In the genomic region with DNA sequence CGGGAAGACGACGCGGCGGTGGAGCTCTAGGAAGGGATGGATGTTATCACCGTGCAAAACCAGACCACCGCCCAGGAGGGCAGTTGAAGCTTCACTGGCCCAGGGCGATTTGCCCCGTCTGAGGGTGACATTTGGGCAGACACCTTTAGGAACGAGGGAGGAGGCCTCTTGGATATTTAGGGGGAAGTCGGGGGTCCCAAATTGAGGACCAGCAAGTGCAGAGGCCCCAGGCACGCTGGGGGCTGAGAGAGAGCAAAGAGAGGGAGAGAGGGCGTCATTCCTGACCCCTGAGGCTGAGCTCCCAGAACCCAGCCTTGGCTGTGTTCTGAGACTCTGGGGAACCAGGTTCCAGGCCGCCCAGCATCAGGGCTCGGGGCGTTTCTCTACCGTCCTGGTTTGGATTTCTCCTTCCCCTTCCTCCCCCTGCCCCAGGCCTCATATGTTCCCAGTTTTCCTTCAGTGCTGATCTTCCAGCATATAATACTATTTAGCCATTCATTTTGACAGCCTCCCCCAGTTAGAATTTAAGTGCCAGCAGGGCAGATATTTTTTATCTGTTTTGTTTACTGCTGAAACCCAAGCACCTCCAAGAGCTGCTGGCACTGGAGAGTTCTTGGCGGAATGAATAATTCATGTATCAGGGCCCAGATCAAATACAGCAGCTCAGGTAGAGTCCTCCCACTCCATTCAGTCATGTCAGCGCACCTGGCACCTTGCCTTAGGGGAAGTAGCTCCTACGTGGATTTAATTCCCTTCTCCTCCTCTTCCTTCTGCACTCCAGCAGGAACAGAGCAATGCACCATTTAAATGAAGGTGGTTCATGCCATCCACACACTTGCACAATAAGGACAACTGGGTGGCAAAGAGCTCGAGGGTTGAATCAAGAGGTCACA, we compare ENCODE assay signal across 16 cellular contexts. TPM values are rescaled to one million over a fixed set of nuclear protein-coding genes. Genes with fewer than 3 reads are reported as not detected.
DNase-seq lines count a peak whose midpoint lies in the region; ATAC-seq, FAIRE-seq and TF ChIP-seq lines count a peak whose summit lies in the region.
"Had no signal": no experiment of that assay in that cellular context is flagged by ENCODE, and none has a peak within 500 bp of the region (broad histone marks: within the 10 kb centered on the region; RNA-seq: fewer than 3 reads in every experiment).

No MANE protein-coding gene starts in this region.

- H3K9me2 ChIP-seq in hepatocyte (replicated peaks; ENCODE audit: insufficient read depth): no peaks in the 10 kb centered on the region

- no peaks in the 10 kb centered on the region for H3K27me3 ChIP-seq in H7 (ENCODE audit: control insufficient read depth, insufficient read depth, low read length)
- no peaks in the 10 kb centered on the region for H3K27me3 ChIP-seq in pancreas
- H3K27me3 ChIP-seq in hepatocyte: no peaks in the 10 kb centered on the region

- no peak overlapping the region for H2AFZ ChIP-seq in hepatocyte

- H3K27me3 Mint-ChIP-seq in brain: no peaks in the 10 kb centered on the region
- H3K27me3 Mint-ChIP-seq in immature natural killer cell (ENCODE audit: low read depth in 3 of 3): peaks cover 9 to 16% (median 15%) of the 10 kb centered on the region in 3 donors

- DNase-seq in H7 (peak; percentile 73), NCI-H2081 treated with DMSO at 0.1 percent for 48 hours (lab: John Stamatoyannopoulos, UW) (peak; percentile 65), pancreas (peak; percentile 65 to 72 (median 67)), immature natural killer cell (no peak), hepatocyte (ENCODE audit: low spot score) (no peak), NCI-H524 treated with DMSO at 0.1 percent for 48 hours (lab: John Stamatoyannopoulos, UW) (no peak)
- DNase-seq: activated CD4-positive, alpha-beta T cell treated with anti-CD3 and anti-CD28 coated beads, Interleukin-2, amount 10 ng/mL, durations not matched to agents 7 days and 5 days; GF-D8 had no signal

- H3K27ac ChIP-seq in pancreas: no peak overlapping the region
- no peak overlapping the region for H3K27ac ChIP-seq in hepatocyte
- H3K27ac ChIP-seq: ascending aorta, BLaER1 had no signal

- ATAC-seq in pancreas (peak; percentile 39 to 60 (median 54)), HG03196 (IDR thresholded peaks at IDR 0.05; ENCODE audit: unreplicated experiment) (no peak)
- ATAC-seq: naive thymus-derived CD8-positive, alpha-beta T cell had no signal

- H3K4me1 ChIP-seq in pancreas (peaks cover 6 to 20% (median 14%) of the 10 kb centered on the region in 3 donors), hepatocyte (ENCODE audit: insufficient read depth) (no peaks in the 10 kb centered on the region)
- H3K4me1 ChIP-seq: ascending aorta, BLaER1, HAP-1 had no signal

- H3K9me3 ChIP-seq in pancreas: no peaks in the 10 kb centered on the region
- H3K9me3 ChIP-seq in hepatocyte (ENCODE audit: low read depth): no peaks in the 10 kb centered on the region
- H3K9me3 ChIP-seq: ascending aorta, BLaER1, HAP-1 had no signal

- WGBS in pancreas, 2 donors: 61 to 71% methylated on average over 20 to 21 of the region's 21 CpGs
- 90% methylated on average over 21 of the region's 21 CpGs for WGBS in hepatocyte (ENCODE audit: low lambda C conversion rate, missing lambda C conversion rate)

- no peaks in the 10 kb centered on the region for H3K36me3 ChIP-seq in H7 (replicated peaks; ENCODE audit: control insufficient read depth, insufficient read depth, low read length)
- no peaks in the 10 kb centered on the region for H3K36me3 ChIP-seq in pancreas
- no peaks in the 10 kb centered on the region for H3K36me3 ChIP-seq in hepatocyte (replicated peaks; ENCODE audit: insufficient read depth, low read depth)
- H3K36me3 ChIP-seq: ascending aorta, BLaER1, HAP-1 had no signal

- H3K4me3 ChIP-seq in H7 (ENCODE audit: insufficient read depth, low read depth, low read length) (no peak overlapping the region), pancreas (no peak overlapping the region), hepatocyte (no peak overlapping the region)
- H3K4me3 ChIP-seq: BLaER1, HAP-1 had no signal

- TF ChIP-seq CTCF in brain (conservative IDR thresholded peaks at IDR 0.05): no peak
- no peak for TF ChIP-seq CTCF in pancreas (IDR thresholded peaks at IDR 0.05)
- no peak for TF ChIP-seq CTCF in hepatocyte (IDR thresholded peaks at IDR 0.05; ENCODE audit: poor library complexity)

- H3K9me3 Mint-ChIP-seq in brain (peaks cover 0 to 4% (median 0%) of the 10 kb centered on the region in 5 experiments), immature natural killer cell (peaks cover 0 to 3% (median 0%) of the 10 kb centered on the region in 6 donors)
- H3K9me3 Mint-ChIP-seq: activated CD4-positive, alpha-beta T cell treated with anti-CD3 and anti-CD28 coated beads, Interleukin-2, amount 10 ng/mL, durations not matched to agents 7 days and 5 days; naive thymus-derived CD8-positive, alpha-beta T cell had no signal

- H3K36me3 Mint-ChIP-seq in brain (no peaks in the 10 kb centered on the region), immature natural killer cell (no peaks in the 10 kb centered on the region)
- H3K36me3 Mint-ChIP-seq: naive thymus-derived CD8-positive, alpha-beta T cell had no signal

- H3K4me1 Mint-ChIP-seq in brain (peaks cover 40% of the 10 kb centered on the region), immature natural killer cell (no peaks in the 10 kb centered on the region)
- H3K4me1 Mint-ChIP-seq: activated CD4-positive, alpha-beta T cell treated with anti-CD3 and anti-CD28 coated beads, Interleukin-2, amount 10 ng/mL, durations not matched to agents 7 days and 5 days; naive thymus-derived CD8-positive, alpha-beta T cell had no signal

- no peak overlapping the region for H3K4me2 ChIP-seq in hepatocyte
- H3K4me2 ChIP-seq: BLaER1 had no signal

- no peak for FAIRE-seq in pancreas (lab: Jason Lieb, UNC)

- H3K4me3 Mint-ChIP-seq in brain (no peak overlapping the region), immature natural killer cell (no peak overlapping the region)
- H3K4me3 Mint-ChIP-seq: activated CD4-positive, alpha-beta T cell treated with anti-CD3 and anti-CD28 coated beads, Interleukin-2, amount 10 ng/mL, durations not matched to agents 7 days and 5 days; naive thymus-derived CD8-positive, alpha-beta T cell had no signal

- intact Hi-C loops in pancreas (cut with DNase I): no loop called here

- H4K20me1 ChIP-seq in hepatocyte (ENCODE audit: insufficient read depth, poor library complexity, severe bottlenecking): no peaks in the 10 kb centered on the region
- H4K20me1 ChIP-seq: BLaER1 had no signal

- H3K27ac Mint-ChIP-seq in brain (peak overlapping the region in 4 of 5 experiments; percentile 45 to 75 (median 52)), immature natural killer cell (no peak overlapping the region)
- H3K27ac Mint-ChIP-seq: activated CD4-positive, alpha-beta T cell treated with anti-CD3 and anti-CD28 coated beads, Interleukin-2, amount 10 ng/mL, durations not matched to agents 7 days and 5 days; naive thymus-derived CD8-positive, alpha-beta T cell had no signal

- H3K79me2 ChIP-seq in hepatocyte: no peaks in the 10 kb centered on the region

RNA-seq across cellular contexts. Expression of gene FRMD1, which starts 23.3 kb away (rescaled TPM):
- 0.11 TPM in 1 of 2 replicates, not detected in the other for total RNA-seq in H7 (2014; rRNA removed; shearing (Covaris generic))
- polyA plus RNA-seq in brain (ENCODE audit: insufficient read depth, low read depth, low replicate concordance) (0.49 TPM), pancreas (under 1 TPM; 0.02 to 0.15 TPM), immature natural killer cell (not detected), hepatocyte (0.46 TPM in 1 of 2 replicates, not detected in the other)
- total RNA-seq in pancreas (not detected), hepatocyte (0.07 TPM in 1 of 2 replicates, not detected in the other)
- total RNA-seq: activated CD4-positive, alpha-beta T cell treated with anti-CD3 and anti-CD28 coated beads, Interleukin-2, amount 10 ng/mL, durations not matched to agents 7 days and 5 days; ascending aorta; fibroblast of villous mesenchyme; naive thymus-derived CD8-positive, alpha-beta T cell; OCI-LY7 had no signal
- polyA plus RNA-seq: naive thymus-derived CD8-positive, alpha-beta T cell had no signal

Comparison
In these comparisons a context has a peak if more than half of its experiments do, and no peak if none do; other contexts are left out.
1. DNase-seq: peak in H7 (single experiment), NCI-H2081 treated with DMSO at 0.1 percent for 48 hours (single experiment) and pancreas (6 of 6); none in immature natural killer cell (0 of 3), hepatocyte (single experiment) and NCI-H524 treated with DMSO at 0.1 percent for 48 hours (single experiment).
2. H3K27ac Mint-ChIP-seq: peak in brain (4 of 5); none in immature natural killer cell (0 of 6).